ENCODE assay signal across 16 cellular contexts in the genomic region with DNA sequence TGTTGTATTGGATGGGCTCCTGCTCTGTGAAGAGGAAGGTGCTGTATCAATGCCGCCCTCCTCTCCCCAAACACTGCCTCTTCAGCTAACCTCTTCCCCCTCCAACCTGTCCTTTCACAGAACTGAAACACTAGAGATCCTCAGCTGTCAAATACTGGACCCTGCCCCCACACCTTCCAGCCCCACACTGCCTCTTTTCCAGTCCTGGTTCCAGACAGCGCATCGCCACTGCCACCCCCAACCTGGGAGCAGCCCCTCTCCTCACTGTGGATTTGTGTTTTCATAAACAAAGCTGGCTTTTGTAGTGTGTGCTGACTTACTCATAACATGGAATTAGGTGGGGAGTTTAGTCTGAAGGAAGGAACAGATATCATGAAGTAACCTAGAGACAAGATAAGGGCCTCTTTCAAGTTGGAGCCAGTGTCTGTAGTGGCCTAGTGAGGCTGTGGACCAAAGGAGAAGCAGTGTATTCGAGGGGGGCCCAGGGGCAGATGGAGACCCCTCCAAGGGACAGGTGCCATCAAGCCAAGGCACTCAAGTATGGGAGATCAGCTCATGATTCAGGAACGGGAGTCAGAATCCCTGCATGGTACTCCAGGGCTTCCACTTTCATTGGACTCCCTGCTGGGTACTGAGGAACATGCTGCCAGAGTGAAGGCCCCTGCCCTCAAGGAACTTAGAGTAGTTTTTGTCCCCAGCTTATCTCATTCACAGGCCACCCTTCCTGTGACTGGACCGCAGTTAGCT. TPM values are rescaled to one million over a fixed set of nuclear protein-coding genes. Genes with fewer than 3 reads are reported as not detected.
DNase-seq lines count a peak whose midpoint lies in the region; ATAC-seq, FAIRE-seq and TF ChIP-seq lines count a peak whose summit lies in the region.
"Had no signal": no experiment of that assay in that cellular context is flagged by ENCODE, and none has a peak within 500 bp of the region (broad histone marks: within the 10 kb centered on the region; RNA-seq: fewer than 3 reads in every experiment).

No MANE protein-coding gene starts in this region.

- peak; percentile 26 for FAIRE-seq in K562 (lab: Jason Lieb, UNC)
- FAIRE-seq: urothelium cell line had no signal

- H3K36me3 ChIP-seq in GM23248 (ENCODE audit: low read depth), result no peaks in the 10 kb centered on the region
- no peaks in the 10 kb centered on the region for H3K36me3 ChIP-seq in K562 (ENCODE audit: control insufficient read depth, insufficient read depth, low read length)
- H3K36me3 ChIP-seq in MG63, result no peaks in the 10 kb centered on the region
- H3K36me3 ChIP-seq: BLaER1 had no signal

- H3K27ac Mint-ChIP-seq in naive B cell, result no peak overlapping the region
- H3K27ac Mint-ChIP-seq: activated B cell treated with CpG ODN at 0.5 μM for 24 hours; activated naive CD8-positive, alpha-beta T cell treated with anti-CD3 and anti-CD28 coated beads, Interleukin-2, amount 50 U/mL, for 24 hours had no signal

- no peak for TF ChIP-seq RAD21 in K562 (CRISPR knock-in tag; conservative IDR thresholded peaks at IDR 0.05 in 1 of 2, IDR thresholded peaks at IDR 0.05 in 1 of 2)

- peak overlapping the region in 7 of 8 donors; percentile 2 to 71 (median 44) for H3K4me3 Mint-ChIP-seq in naive B cell
- H3K4me3 Mint-ChIP-seq: activated B cell treated with CpG ODN at 0.5 μM for 24 hours had no signal

- H2AFZ ChIP-seq in GM23248 (no peak overlapping the region), K562 (ENCODE audit: low read depth, low read length) (no peak overlapping the region)

- no peaks in the 10 kb centered on the region; the same call in 1 of the 2 replicates for H3K9me3 ChIP-seq in AG04450 (ENCODE audit: control insufficient read depth, insufficient read depth, low read length)
- no peaks in the 10 kb centered on the region for H3K9me3 ChIP-seq in GM23248 (ENCODE audit: low read depth)
- H3K9me3 ChIP-seq in K562 (replicated peaks; ENCODE audit: control insufficient read depth, insufficient read depth, low read depth, low read length), result no peaks in the 10 kb centered on the region
- H3K9me3 ChIP-seq in MG63, result no peaks in the 10 kb centered on the region
- H3K9me3 ChIP-seq: BLaER1 had no signal

- no TSS peak for BruUV-seq in K562 (replicated peaks; lab: Mats Ljungman, UMichigan)

- H3K9me2 ChIP-seq in GM23248 (ENCODE audit: insufficient read depth), result no peaks in the 10 kb centered on the region

- DNase-seq in AG04450 (ENCODE audit: low read depth, low spot score) (no peak), GM23248 (peak; percentile 26), K562 (ENCODE audit: extremely low read depth in 1 of 4, low spot score in 3 of 4) (no peak), naive B cell (no peak), MG63 (no peak)
- DNase-seq in stimulated activated CD4-positive, alpha-beta T cell treated with anti-CD3 and anti-CD28 coated beads, Interleukin-4, amount 100 ng/mL, for 1 hour, result no peak
- no peak for DNase-seq in stimulated activated naive CD4-positive, alpha-beta T cell (lab: John Stamatoyannopoulos, UW)
- DNase-seq: activated B cell treated with CpG ODN at 0.5 μM for 24 hours; activated CD8-positive, alpha-beta memory T cell treated with anti-CD3 and anti-CD28 coated beads, Interleukin-2, amount 50 U/mL, for 4 hours; activated naive CD8-positive, alpha-beta T cell treated with anti-CD3 and anti-CD28 coated beads, Interleukin-2, amount 50 U/mL, for 24 hours; midbrain; NCI-H1048; NCI-H226 had no signal

- intact Hi-C loops in K562 (cut with micrococcal nuclease), result no loop called here

- no peak for TF ChIP-seq POLR2A in K562 (conservative IDR thresholded peaks at IDR 0.05)

- TF ChIP-seq EP300 in K562 (IDR thresholded peaks at IDR 0.05; ENCODE audit: low read length), result no peak

- no peaks in the 10 kb centered on the region for H4K20me1 ChIP-seq in GM23248 (ENCODE audit: insufficient read depth)
- peaks cover 18% of the 10 kb centered on the region; the same call in 1 of the 2 replicates for H4K20me1 ChIP-seq in K562 (replicated peaks; ENCODE audit: control insufficient read depth, insufficient read depth, low read length)

- CTCF ChIA-PET in AG04450 (lab: Charles Lee), result interaction anchor here (0.8 to 6.3 kb wide), 3 partner anchors 11 to 69 kb away, joined by 3 to 39 read pairs (median 3); no protein-coding TSS in a partner anchor
- CTCF ChIA-PET in K562 (lab: Yijun Ruan, JAX; ENCODE audit: low intra/inter-chr PET ratio), result no interaction called here

- TF ChIP-seq CTCF in AG04450 (IDR thresholded peaks at IDR 0.05; ENCODE audit: low read depth, low read length), result no peak
- no peak for TF ChIP-seq CTCF in K562 (IDR thresholded peaks at IDR 0.05 in 2 of 3, conservative IDR thresholded peaks at IDR 0.05 in 1 of 3; ENCODE audit: insufficient read depth in 2 of 3, low read depth in 1 of 3, low read length in 3 of 3)

- H3K9ac ChIP-seq in GM23248, result no peak overlapping the region
- H3K9ac ChIP-seq in K562 (ENCODE audit: insufficient read depth in 1 of 2, low read depth in 2 of 2, low read length in 2 of 2), result no peak overlapping the region; a peak in 1 of 4 replicates
- H3K9ac ChIP-seq: BLaER1 had no signal

- peak overlapping the region; percentile 85 for H3K4me2 ChIP-seq in GM23248 (ENCODE audit: unreplicated experiment)
- no peak overlapping the region for H3K4me2 ChIP-seq in K562 (ENCODE audit: insufficient read depth, low read length)
- H3K4me2 ChIP-seq: BLaER1 had no signal

- H3K4me3 ChIP-seq in AG04450 (ENCODE audit: low read depth, low read length) (peak overlapping the region; percentile 65), GM23248 (peak overlapping the region; percentile 84), K562 (no peak overlapping the region), MG63 (no peak overlapping the region)
- H3K4me3 ChIP-seq: BLaER1 had no signal

- peaks cover 22% of the 10 kb centered on the region for H3F3A ChIP-seq in GM23248 (ENCODE audit: insufficient read depth)

- in situ Hi-C loops in GM23248 (cut with MboI), result no loop called here
- in situ Hi-C loops in K562 (cut with MboI), result no loop called here

- H3K27me3 ChIP-seq in AG04450 (ENCODE audit: control insufficient read depth, insufficient read depth, low read length) (peaks cover 14% of the 10 kb centered on the region), GM23248 (replicated peaks; ENCODE audit: insufficient read depth) (no peaks in the 10 kb centered on the region), K562 (ENCODE audit: control insufficient read depth in 2 of 2, insufficient read depth in 2 of 2, low read length in 2 of 2) (peaks cover 53 to 73% of the 10 kb centered on the region in 2 experiments), MG63 (no peaks in the 10 kb centered on the region)

- POLR2A ChIA-PET in AG04450 (lab: Yijun Ruan, JAX) (interaction anchor here (0.9 kb wide), 1 partner anchor 70 kb away, joined by 4 read pairs; no protein-coding TSS in a partner anchor), K562 (lab: Yijun Ruan, JAX) (interaction anchor here (0.6 to 1.8 kb wide), 11 partner anchors 8 to 350 kb away, joined by 3 to 9 read pairs (median 3); partner anchors contain the start of gene ZNF76)

- peak; percentile 14; the same call in 2 of the 3 replicates for ATAC-seq in K562
- no peak for ATAC-seq in naive B cell (ENCODE audit: low read depth in 2 of 2)
- no peak for ATAC-seq in HG02678 (IDR thresholded peaks at IDR 0.05; ENCODE audit: unreplicated experiment)
- ATAC-seq: activated naive CD8-positive, alpha-beta T cell treated with anti-CD3 and anti-CD28 coated beads, Interleukin-2, amount 50 U/mL, for 24 hours had no signal

- no peaks in the 10 kb centered on the region for H3K36me3 Mint-ChIP-seq in naive B cell

- H3K9me1 ChIP-seq in K562 (ENCODE audit: control insufficient read depth, insufficient read depth, low read length), result no peaks in the 10 kb centered on the region

- H3K4me1 Mint-ChIP-seq in naive B cell, result peaks cover 8 to 9% (median 9%) of the 10 kb centered on the region in 3 donors

- H3K27ac ChIP-seq in AG04450 (ENCODE audit: low read depth, low read length) (no peak overlapping the region), GM23248 (no peak overlapping the region), K562 (ENCODE audit: extremely low read depth, low read depth, low read length) (no peak overlapping the region)
- H3K27ac ChIP-seq: BLaER1 had no signal

- H3K27me3 Mint-ChIP-seq in naive B cell, result peaks cover 52 to 87% (median 84%) of the 10 kb centered on the region in 3 donors

- H3K79me2 ChIP-seq in GM23248 (ENCODE audit: insufficient read depth), result peaks cover 63% of the 10 kb centered on the region
- H3K79me2 ChIP-seq in K562 (ENCODE audit: control insufficient read depth, insufficient read depth, low read length), result no peaks in the 10 kb centered on the region

- H3K4me1 ChIP-seq in GM23248 (ENCODE audit: insufficient read depth), result peaks cover 34% of the 10 kb centered on the region
- H3K4me1 ChIP-seq in K562 (replicated peaks in 1 of 2; ENCODE audit: control insufficient read depth in 2 of 2, insufficient read depth in 2 of 2, low read length in 2 of 2), result peaks cover 4 to 22% of the 10 kb centered on the region in 2 experiments; a peak in 4 of 5 replicates

- peaks cover 0 to 1% (median 0%) of the 10 kb centered on the region in 7 donors for H3K9me3 Mint-ChIP-seq in naive B cell
- H3K9me3 Mint-ChIP-seq: activated B cell treated with CpG ODN at 0.5 μM for 24 hours; activated naive CD8-positive, alpha-beta T cell treated with anti-CD3 and anti-CD28 coated beads, Interleukin-2, amount 50 U/mL, for 24 hours had no signal

- 76 to 79% methylated on average over 6 of the region's 6 CpGs for WGBS in GM23248 (ENCODE audit: low coverage in 1 of 2, low lambda C conversion rate in 2 of 2, missing lambda C conversion rate in 2 of 2), 2 experiments
- WGBS in K562 (ENCODE audit: insufficient coverage, low coverage, missing lambda C conversion rate), result 5% methylated on average over 6 of the region's 6 CpGs

RNA-seq across cellular contexts. Expression of gene SCUBE3, which starts 2.1 kb away (rescaled TPM):
- polyA plus RNA-seq in AG04450 (2011; rRNA removed) (6.7 and 7.7 TPM in 2 replicates), GM23248 (2016; fragmentation: Nextera tagmentation; extraction: Ambion mirVana) (21.6 and 24.0 TPM in 2 replicates), K562 (2011; rRNA removed) (not detected in 2 replicates), K562 (2014; fragmentation: Illumina TruSeq; extraction: Trizol) (not detected in 2 replicates), K562 (2014; fragmentation: Nextera tagmentation; extraction: Ambion mirVana) (under 1 TPM; 0.01 to 0.11 TPM), K562 (2014; rRNA removed) (not detected in 2 replicates), naive B cell (ENCODE audit: low read depth in 6 of 6) (under 1 TPM in 5 of 6 donors, not detected in 1; 0.10 to 0.43 (median 0.25) TPM)
- 8.0 and 10.3 TPM in 2 replicates for polyA minus RNA-seq in AG04450 (2011; rRNA and poly(A)+ RNA removed)
- total RNA-seq in GM23248 (2014; rRNA removed; shearing (Covaris generic)), result 31.5 and 31.6 TPM in 2 replicates
- not detected in 2 replicates for total RNA-seq in K562 (2011; cell fraction: chromatin; rRNA removed; ENCODE audit: low replicate concordance)
- not detected in 2 replicates for total RNA-seq in K562 (2011; cell fraction: nucleolus; rRNA removed)
- not detected in 2 replicates for total RNA-seq in K562 (2011; cell fraction: nucleoplasm; rRNA removed)
- total RNA-seq in K562 (2014; rRNA removed) (not detected in 2 replicates), K562 (2014; rRNA removed; fragmentation: Illumina TruSeq; extraction: Trizol) (not detected in 2 replicates), K562 (2015; rRNA removed; fragmentation: Illumina TruSeq; extraction: Trizol) (not detected in 2 replicates), K562 (2021) (0.02 TPM in 1 of 2 replicates, not detected in the other)
- polyA plus RNA-seq in K562 (2011; cell fraction: cytosol; rRNA removed), result not detected in 2 replicates
- polyA plus RNA-seq in K562 (2011; cell fraction: nucleus; rRNA removed), result not detected in 2 replicates
- polyA plus RNA-seq in K562 (2012), result 0.08 and 0.19 TPM in 2 replicates
- polyA minus RNA-seq in K562 (2011; rRNA and poly(A)+ RNA removed), result not detected in 2 replicates
- polyA minus RNA-seq in K562 (2011; cell fraction: cytosol; rRNA and poly(A)+ RNA removed), result not detected in 2 replicates
- not detected in 2 replicates for polyA minus RNA-seq in K562 (2011; cell fraction: nucleus; rRNA and poly(A)+ RNA removed)
- total RNA-seq in MG63 (2014; rRNA removed; shearing (Covaris generic); ENCODE audit: low replicate concordance), result 2.5 and 4.2 TPM in 2 replicates
- total RNA-seq: activated B cell treated with CpG ODN at 0.5 μM for 24 hours had no signal

RNA-seq across cellular contexts. Expression of gene ZNF76, which starts 43.7 kb away (rescaled TPM):
- 10.2 and 14.3 TPM in 2 replicates for polyA plus RNA-seq in AG04450 (2011; rRNA removed)
- 19.0 and 25.8 TPM in 2 replicates for polyA minus RNA-seq in AG04450 (2011; rRNA and poly(A)+ RNA removed)
- 14.3 and 19.6 TPM in 2 replicates for total RNA-seq in GM23248 (2014; rRNA removed; shearing (Covaris generic))
- polyA plus RNA-seq in GM23248 (2016; fragmentation: Nextera tagmentation; extraction: Ambion mirVana), result 15.9 and 16.4 TPM in 2 replicates
- total RNA-seq in K562 (2011; cell fraction: chromatin; rRNA removed; ENCODE audit: low replicate concordance), result 63.3 and 125 TPM in 2 replicates
- total RNA-seq in K562 (2011; cell fraction: nucleolus; rRNA removed), result 52.7 and 67.8 TPM in 2 replicates
- 59.0 and 75.9 TPM in 2 replicates for total RNA-seq in K562 (2011; cell fraction: nucleoplasm; rRNA removed)
- 10.7 and 13.1 TPM in 2 replicates for total RNA-seq in K562 (2014; rRNA removed)
- total RNA-seq in K562 (2014; rRNA removed; fragmentation: Illumina TruSeq; extraction: Trizol), result 3.9 and 4.4 TPM in 2 replicates
- 4.3 and 5.0 TPM in 2 replicates for total RNA-seq in K562 (2015; rRNA removed; fragmentation: Illumina TruSeq; extraction: Trizol)
- total RNA-seq in K562 (2021), result 13.1 and 16.0 TPM in 2 replicates
- 14.9 and 26.5 TPM in 2 replicates for polyA plus RNA-seq in K562 (2011; rRNA removed)
- polyA plus RNA-seq in K562 (2011; cell fraction: cytosol; rRNA removed), result 13.5 and 17.8 TPM in 2 replicates
- polyA plus RNA-seq in K562 (2011; cell fraction: nucleus; rRNA removed), result 121 and 138 TPM in 2 replicates
- 11.7 and 27.2 TPM in 2 replicates for polyA plus RNA-seq in K562 (2012)
- polyA plus RNA-seq in K562 (2014; fragmentation: Illumina TruSeq; extraction: Trizol), result 10.9 and 16.1 TPM in 2 replicates
- 1 to 10 TPM; 1.2 to 1.3 TPM for polyA plus RNA-seq in K562 (2014; fragmentation: Nextera tagmentation; extraction: Ambion mirVana)
- 16.9 and 17.8 TPM in 2 replicates for polyA plus RNA-seq in K562 (2014; rRNA removed)
- polyA minus RNA-seq in K562 (2011; rRNA and poly(A)+ RNA removed), result 13.5 and 18.6 TPM in 2 replicates
- 3.8 and 11.0 TPM in 2 replicates for polyA minus RNA-seq in K562 (2011; cell fraction: cytosol; rRNA and poly(A)+ RNA removed)
- 18.3 and 27.4 TPM in 2 replicates for polyA minus RNA-seq in K562 (2011; cell fraction: nucleus; rRNA and poly(A)+ RNA removed)
- polyA plus RNA-seq in naive B cell (ENCODE audit: low read depth in 6 of 6), result 10 to 100 TPM; 22.4 to 42.1 (median 29.8) TPM
- total RNA-seq in MG63 (2014; rRNA removed; shearing (Covaris generic); ENCODE audit: low replicate concordance), result 14.2 and 14.9 TPM in 2 replicates

Comparison
In these comparisons a context has a peak if more than half of its experiments do, and no peak if none do; other contexts are left out.
1. H3K4me3 ChIP-seq: peak in AG04450 (single experiment) and GM23248 (single experiment); none in K562 (single experiment) and MG63 (single experiment).